13 cellular contexts compared by ENCODE assay signal in the genomic region with DNA sequence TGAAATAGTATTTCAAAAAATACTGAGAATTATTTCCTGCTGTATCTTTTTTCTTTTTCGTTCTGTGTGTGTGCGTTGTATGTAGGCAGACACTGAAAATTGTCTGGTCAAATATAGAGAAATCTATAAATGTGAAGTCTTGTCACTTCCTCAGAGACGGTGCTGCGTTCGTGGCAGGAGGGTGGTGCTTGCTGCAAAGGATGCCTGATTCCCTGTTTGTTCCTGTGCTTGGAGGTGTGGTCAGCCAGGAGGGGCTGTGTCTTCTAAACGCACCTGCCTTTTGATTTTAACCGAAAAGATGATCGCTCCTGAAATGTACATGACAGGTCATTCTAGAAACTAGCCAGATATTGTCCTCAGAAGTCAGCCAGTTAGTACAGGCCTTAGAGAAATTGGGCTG.
"Had no signal": no experiment of that assay in that cellular context is flagged by ENCODE, and none has a peak within 500 bp of the region (broad histone marks: within the 10 kb centered on the region; RNA-seq: fewer than 3 reads in every experiment).

No MANE protein-coding gene starts in this region.

- H3K27me3 ChIP-seq: foreskin keratinocyte had no signal

- H3K27ac Mint-ChIP-seq: dendritic cell treated with granulocyte-macrophage colony-stimulating factor and Interleukin-4, amounts not matched to agents 40 ng/mL and 50 ng/mL, for 4 days; mesothelial cell of epicardium; natural killer cell treated with Interleukin-12 subunit alpha and Interleukin-12 subunit beta and Interleukin-15 and Interleukin-18, amount 100 ng/mL, for 72 hours had no signal

- H3K27ac ChIP-seq: foreskin keratinocyte, psoas muscle had no signal

- H3K4me1 ChIP-seq: foreskin keratinocyte, psoas muscle had no signal

- ATAC-seq: foreskin keratinocyte; natural killer cell treated with Interleukin-12 subunit alpha and Interleukin-12 subunit beta and Interleukin-15 and Interleukin-18, amount 100 ng/mL, for 72 hours; psoas muscle; sciatic nerve had no signal

- H3K36me3 Mint-ChIP-seq: natural killer cell treated with Interleukin-12 subunit alpha and Interleukin-12 subunit beta and Interleukin-15 and Interleukin-18, amount 100 ng/mL, for 72 hours had no signal

- H3K27me3 Mint-ChIP-seq: dendritic cell treated with granulocyte-macrophage colony-stimulating factor and Interleukin-4, amounts not matched to agents 40 ng/mL and 50 ng/mL, for 4 days; natural killer cell treated with Interleukin-12 subunit alpha and Interleukin-12 subunit beta and Interleukin-15 and Interleukin-18, amount 100 ng/mL, for 72 hours had no signal

- H3K4me1 Mint-ChIP-seq: mesothelial cell of epicardium had no signal

- H3K9me3 Mint-ChIP-seq: dendritic cell treated with granulocyte-macrophage colony-stimulating factor and Interleukin-4, amounts not matched to agents 40 ng/mL and 50 ng/mL, for 4 days; mesothelial cell of epicardium; natural killer cell treated with Interleukin-12 subunit alpha and Interleukin-12 subunit beta and Interleukin-15 and Interleukin-18, amount 100 ng/mL, for 72 hours had no signal

- H3K4me3 ChIP-seq: psoas muscle had no signal

- DNase-seq: central memory CD4-positive, alpha-beta T cell; foreskin keratinocyte; retina; stimulated activated CD4-positive, alpha-beta T cell treated with anti-CD3 and anti-CD28 coated beads, Interleukin-2, amount 100 ng/mL, for 24 hours; stimulated activated CD4-positive, alpha-beta T cell treated with anti-CD3 and anti-CD28 coated beads, Interleukin-4, amount 100 ng/mL, for 4 hours; stimulated activated naive CD4-positive, alpha-beta T cell; trophoblast cell had no signal

- FAIRE-seq: endothelial cell of umbilical vein had no signal

- H3K4me3 Mint-ChIP-seq: dendritic cell treated with granulocyte-macrophage colony-stimulating factor and Interleukin-4, amounts not matched to agents 40 ng/mL and 50 ng/mL, for 4 days; mesothelial cell of epicardium; natural killer cell treated with Interleukin-12 subunit alpha and Interleukin-12 subunit beta and Interleukin-15 and Interleukin-18, amount 100 ng/mL, for 72 hours had no signal

- H3K9me3 ChIP-seq: psoas muscle had no signal
